ENCODE assay signal across 13 cellular contexts in the genomic region with DNA sequence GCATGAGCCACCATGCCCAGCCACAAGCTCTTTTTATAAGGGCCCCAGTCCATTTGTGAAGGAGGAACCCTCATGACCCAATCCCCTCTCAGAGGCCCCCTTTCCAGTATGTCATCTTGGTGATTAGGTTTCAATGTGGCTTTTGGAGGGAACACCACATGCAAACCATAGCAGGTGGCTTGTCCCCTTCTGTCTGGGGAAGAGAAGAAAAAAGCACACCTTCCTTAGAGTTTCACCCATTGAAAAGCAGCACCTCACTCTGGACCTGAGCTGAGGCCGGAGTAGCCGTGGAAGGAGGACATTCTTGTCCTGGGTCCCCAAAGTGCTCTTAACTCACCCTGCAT. TPM values are rescaled to one million over a fixed set of nuclear protein-coding genes. Genes with fewer than 3 reads are reported as not detected.
DNase-seq lines count a peak whose midpoint lies in the region; ATAC-seq, FAIRE-seq and TF ChIP-seq lines count a peak whose summit lies in the region.
"Had no signal": no experiment of that assay in that cellular context is flagged by ENCODE, and none has a peak within 500 bp of the region (broad histone marks: within the 10 kb centered on the region; RNA-seq: fewer than 3 reads in every experiment).

No MANE protein-coding gene starts in this region.

- WGBS in HepG2 (ENCODE audit: low lambda C conversion rate): no CpG with 5 or more reads among the region's 2 CpGs
- WGBS in right lobe of liver (ENCODE audit: insufficient coverage, low coverage, low lambda C conversion rate, missing lambda C conversion rate): 83% methylated on average over 1 of the region's 2 CpGs

- no peak for TF ChIP-seq CTCF in HepG2 (CRISPR knock-in tag; IDR thresholded peaks at IDR 0.05)
- TF ChIP-seq CTCF in right lobe of liver (IDR thresholded peaks at IDR 0.05): no peak
- TF ChIP-seq CTCF in ascending aorta (IDR thresholded peaks at IDR 0.05): no peak

- no peak overlapping the region for H3K9ac ChIP-seq in HepG2 (ENCODE audit: insufficient read depth, low read depth, low read length)

- TF ChIP-seq RAD21 in HepG2 (CRISPR knock-in tag; IDR thresholded peaks at IDR 0.05): no peak

- TF ChIP-seq POLR2A in HepG2 (IDR thresholded peaks at IDR 0.05; ENCODE audit: insufficient read depth in 1 of 2, low read depth in 2 of 2, low read length in 2 of 2) (no peak), right lobe of liver (IDR thresholded peaks at IDR 0.05) (no peak)

- intact Hi-C loops in HepG2 (cut with micrococcal nuclease; ENCODE audit: unreplicated experiment) (no loop called here), right lobe of liver (cut with DNase I) (no loop called here), ascending aorta (cut with DNase I) (no loop called here)

- in situ Hi-C loops in HepG2 (cut with HindIII; ENCODE audit: extremely low pct_ligation_motif_present, low pct_unique_long_range_greater_than_20kb): no loop called here

- ATAC-seq in HepG2: no peak
- ATAC-seq in right lobe of liver: no peak
- no peak for ATAC-seq in HG02571 (IDR thresholded peaks at IDR 0.05; ENCODE audit: unreplicated experiment)
- ATAC-seq in HG03571 (IDR thresholded peaks at IDR 0.05; ENCODE audit: unreplicated experiment): no peak

- peaks cover 49% of the 10 kb centered on the region for H3K4me1 ChIP-seq in HepG2 (ENCODE audit: insufficient read depth, low read length)
- peaks cover 0 to 19% (median 0%) of the 10 kb centered on the region in 4 donors for H3K4me1 ChIP-seq in right lobe of liver
- H3K4me1 ChIP-seq in ascending aorta: peaks cover 9 to 14% of the 10 kb centered on the region in 2 donors
- peaks cover 0 to 6% of the 10 kb centered on the region in 2 donors for H3K4me1 ChIP-seq in muscle layer of duodenum (ENCODE audit: control insufficient read depth in 1 of 2, insufficient read depth in 2 of 2, low read length in 2 of 2)

- FAIRE-seq in HepG2 (lab: Jason Lieb, UNC): no peak
- FAIRE-seq: GM18507 had no signal

- TF ChIP-seq EP300 in HepG2 (IDR thresholded peaks at IDR 0.05; ENCODE audit: low read depth in 2 of 2, low read length in 2 of 2) (no peak), HepG2 (CRISPR knock-in tag; IDR thresholded peaks at IDR 0.05; ENCODE audit: borderline replicate concordance) (no peak)

- H3K27ac ChIP-seq in HepG2 (ENCODE audit: extremely low read length, insufficient read depth, low read length) (no peak overlapping the region), right lobe of liver (peak overlapping the region in 1 of 3 donors; percentile 68), ascending aorta (peak overlapping the region; percentile 53 to 70), muscle layer of duodenum (ENCODE audit: low read length) (peak overlapping the region; percentile 45)

- H3K4me3 ChIP-seq in HepG2 (replicated peaks in 1 of 3; ENCODE audit: insufficient read depth in 1 of 3, low read depth in 2 of 3, low read length in 3 of 3): no peak overlapping the region
- H3K4me3 ChIP-seq in right lobe of liver: no peak overlapping the region
- H3K4me3 ChIP-seq in ascending aorta: no peak overlapping the region
- H3K4me3 ChIP-seq in muscle layer of duodenum (ENCODE audit: low read depth in 1 of 2, low read length in 2 of 2): no peak overlapping the region
- H3K4me3 ChIP-seq: body of pancreas had no signal

- no TSS peak for BruUV-seq in HepG2 (replicated peaks; lab: Mats Ljungman, UMichigan)

- no peak overlapping the region for H2AFZ ChIP-seq in HepG2 (ENCODE audit: low read length)

- H3K36me3 ChIP-seq in HepG2 (replicated peaks in 1 of 2; ENCODE audit: control insufficient read depth in 1 of 2, insufficient read depth in 2 of 2, low read length in 2 of 2) (peaks cover 0 to 6% of the 10 kb centered on the region in 2 experiments; a peak in 2 of 5 replicates), right lobe of liver (peaks cover 0 to 7% (median 3%) of the 10 kb centered on the region in 4 donors), ascending aorta (peaks cover 28 to 38% of the 10 kb centered on the region in 2 donors), muscle layer of duodenum (ENCODE audit: control insufficient read depth in 1 of 2, insufficient read depth in 2 of 2, low read length in 2 of 2) (peaks cover 19 to 35% of the 10 kb centered on the region in 2 donors)

- no peaks in the 10 kb centered on the region for H3K79me2 ChIP-seq in HepG2 (ENCODE audit: insufficient read depth, low read length)

- DNase-seq in HepG2 (ENCODE audit: low spot score) (no peak), right lobe of liver (no peak), ascending aorta (ENCODE audit: low spot score in 2 of 2) (no peak), NCI-H82 treated with DMSO at 0.1 percent for 48 hours (lab: John Stamatoyannopoulos, UW; ENCODE audit: unreplicated experiment) (no peak)
- DNase-seq in activated CD4-positive, alpha-beta T cell treated with anti-CD3 and anti-CD28 coated beads, Interleukin-2, amount 50 U/mL, for 1 hour: no peak
- DNase-seq: activated CD4-positive, alpha-beta T cell treated with anti-CD3 and anti-CD28 coated beads for 1 hour; natural killer cell; NCI-H1436 treated with DMSO at 0.1 percent for 48 hours had no signal

- peaks cover 38% of the 10 kb centered on the region for H4K20me1 ChIP-seq in HepG2 (ENCODE audit: insufficient read depth, low read length)

- CTCF ChIA-PET in HepG2 (lab: Yijun Ruan, JAX; ENCODE audit: low intra/inter-chr PET ratio, low total read pairs): no interaction called here

- POLR2A ChIA-PET in HepG2 (lab: Yijun Ruan, JAX): interaction anchor here (0.8 to 7.0 kb wide), 10 partner anchors 11 to 61 kb away, joined by 3 to 89 read pairs (median 6); partner anchors contain the start of genes MALAT1 and NEAT1

- no peaks in the 10 kb centered on the region for H3K9me3 ChIP-seq in HepG2 (ENCODE audit: low read length)
- H3K9me3 ChIP-seq in right lobe of liver: no peaks in the 10 kb centered on the region
- no peaks in the 10 kb centered on the region for H3K9me3 ChIP-seq in ascending aorta
- H3K9me3 ChIP-seq in muscle layer of duodenum (ENCODE audit: control insufficient read depth in 1 of 2, low read length in 2 of 2): no peaks in the 10 kb centered on the region
- H3K9me3 ChIP-seq: body of pancreas had no signal

- H3K4me2 ChIP-seq in HepG2 (ENCODE audit: low read depth, low read length): no peak overlapping the region

- H3K27me3 ChIP-seq in HepG2 (ENCODE audit: control insufficient read depth in 1 of 2, insufficient read depth in 2 of 2, low read length in 2 of 2): no peaks in the 10 kb centered on the region
- H3K27me3 ChIP-seq in right lobe of liver: no peaks in the 10 kb centered on the region
- H3K27me3 ChIP-seq in ascending aorta: no peaks in the 10 kb centered on the region
- no peaks in the 10 kb centered on the region for H3K27me3 ChIP-seq in muscle layer of duodenum (ENCODE audit: low read depth, low read length)
- H3K27me3 ChIP-seq: body of pancreas had no signal

RNA-seq across cellular contexts. Expression of gene NEAT1, which starts 25.4 kb away (rescaled TPM):
- total RNA-seq in HepG2 (2016; rRNA removed; fragmentation: Illumina TruSeq; extraction: Trizol) (10.5 and 20.5 TPM in 2 replicates), right lobe of liver (1,000 to 10,000 TPM in 2 of 6 experiments, 100 to 1,000 TPM in 4; 202 to 1,225 (median 767) TPM), ascending aorta (180 TPM)
- total RNA-seq in HepG2 (2016; cell fraction: cytosol; rRNA removed; fragmentation: Illumina TruSeq; extraction: Trizol; ENCODE audit: low read depth): 2.2 and 2.6 TPM in 2 replicates
- total RNA-seq in HepG2 (2016; cell fraction: insoluble cytoplasmic fraction; rRNA removed; fragmentation: Illumina TruSeq; extraction: Trizol): 8.4 and 21.3 TPM in 2 replicates
- total RNA-seq in HepG2 (2016; cell fraction: membrane; rRNA removed; fragmentation: Illumina TruSeq; extraction: Trizol): 7.8 and 8.3 TPM in 2 replicates
- 196 and 220 TPM in 2 replicates for total RNA-seq in HepG2 (2016; cell fraction: nucleus; rRNA removed; fragmentation: Illumina TruSeq; extraction: Trizol)
- 41.2 and 41.3 TPM in 2 replicates for polyA plus RNA-seq in HepG2 (2011; rRNA removed)
- polyA plus RNA-seq in HepG2 (2011; cell fraction: cytosol; rRNA removed): 13.0 and 13.4 TPM in 2 replicates
- polyA plus RNA-seq in HepG2 (2011; cell fraction: nucleus; rRNA removed): 222 and 327 TPM in 2 replicates
- 288 and 371 TPM in 2 replicates for polyA plus RNA-seq in HepG2 (2012)
- polyA plus RNA-seq in HepG2 (2016; cell fraction: cytosol; fragmentation: Illumina TruSeq; extraction: Trizol; ENCODE audit: low read depth): 3.6 and 4.3 TPM in 2 replicates
- polyA plus RNA-seq in HepG2 (2016; cell fraction: insoluble cytoplasmic fraction; fragmentation: Illumina TruSeq; extraction: Trizol; ENCODE audit: low read depth): 54.0 and 61.1 TPM in 2 replicates
- polyA plus RNA-seq in HepG2 (2016; cell fraction: membrane; fragmentation: Illumina TruSeq; extraction: Trizol; ENCODE audit: low read depth): 47.1 and 54.4 TPM in 2 replicates
- polyA plus RNA-seq in HepG2 (2016; cell fraction: nucleus; fragmentation: Illumina TruSeq; extraction: Trizol; ENCODE audit: insufficient read depth, low read depth): 577 and 628 TPM in 2 replicates
- polyA minus RNA-seq in HepG2 (2011; rRNA and poly(A)+ RNA removed; ENCODE audit: low replicate concordance): 64.6 and 225 TPM in 2 replicates
- 17.3 and 20.2 TPM in 2 replicates for polyA minus RNA-seq in HepG2 (2011; cell fraction: cytosol; rRNA and poly(A)+ RNA removed)
- 1,479 and 1,737 TPM in 2 replicates for polyA minus RNA-seq in HepG2 (2011; cell fraction: nucleus; rRNA and poly(A)+ RNA removed)

RNA-seq across cellular contexts. Expression of gene MALAT1, which starts 50.8 kb away (rescaled TPM):
- total RNA-seq in HepG2 (2016; rRNA removed; fragmentation: Illumina TruSeq; extraction: Trizol) (302 and 1,237 TPM in 2 replicates), right lobe of liver (1,000 to 10,000 TPM; 2,716 to 5,163 (median 3,933) TPM), ascending aorta (8,553 TPM)
- total RNA-seq in HepG2 (2016; cell fraction: cytosol; rRNA removed; fragmentation: Illumina TruSeq; extraction: Trizol; ENCODE audit: low read depth): 281 and 317 TPM in 2 replicates
- 283 and 1,071 TPM in 2 replicates for total RNA-seq in HepG2 (2016; cell fraction: insoluble cytoplasmic fraction; rRNA removed; fragmentation: Illumina TruSeq; extraction: Trizol)
- 241 and 289 TPM in 2 replicates for total RNA-seq in HepG2 (2016; cell fraction: membrane; rRNA removed; fragmentation: Illumina TruSeq; extraction: Trizol)
- 8,751 and 9,202 TPM in 2 replicates for total RNA-seq in HepG2 (2016; cell fraction: nucleus; rRNA removed; fragmentation: Illumina TruSeq; extraction: Trizol)
- polyA plus RNA-seq in HepG2 (2011; rRNA removed): 143 and 217 TPM in 2 replicates
- 13.0 and 14.3 TPM in 2 replicates for polyA plus RNA-seq in HepG2 (2011; cell fraction: cytosol; rRNA removed)
- 1,021 and 1,816 TPM in 2 replicates for polyA plus RNA-seq in HepG2 (2011; cell fraction: nucleus; rRNA removed)
- 177 and 330 TPM in 2 replicates for polyA plus RNA-seq in HepG2 (2012)
- 1.1 and 1.4 TPM in 2 replicates for polyA plus RNA-seq in HepG2 (2016; cell fraction: cytosol; fragmentation: Illumina TruSeq; extraction: Trizol; ENCODE audit: low read depth)
- 3.9 and 6.5 TPM in 2 replicates for polyA plus RNA-seq in HepG2 (2016; cell fraction: insoluble cytoplasmic fraction; fragmentation: Illumina TruSeq; extraction: Trizol; ENCODE audit: low read depth)
- polyA plus RNA-seq in HepG2 (2016; cell fraction: membrane; fragmentation: Illumina TruSeq; extraction: Trizol; ENCODE audit: low read depth): 1.8 and 10.3 TPM in 2 replicates
- 153 and 182 TPM in 2 replicates for polyA plus RNA-seq in HepG2 (2016; cell fraction: nucleus; fragmentation: Illumina TruSeq; extraction: Trizol; ENCODE audit: insufficient read depth, low read depth)
- 900 and 8,115 TPM in 2 replicates for polyA minus RNA-seq in HepG2 (2011; rRNA and poly(A)+ RNA removed; ENCODE audit: low replicate concordance)
- polyA minus RNA-seq in HepG2 (2011; cell fraction: cytosol; rRNA and poly(A)+ RNA removed): 295 and 335 TPM in 2 replicates
- polyA minus RNA-seq in HepG2 (2011; cell fraction: nucleus; rRNA and poly(A)+ RNA removed): 13,373 and 18,071 TPM in 2 replicates
